ENCODE assay signal across 12 cellular contexts in genomic region chr15:58329781-58330467, GRCh38.
A peak's percentile ranks its signal among the peaks of the same experiment; 100 is the strongest.
DNase-seq lines count a peak whose midpoint lies in the region; TF ChIP-seq lines count a peak whose summit lies in the region.
"Had no signal": no experiment of that assay in that cellular context is flagged by ENCODE, and none has a peak within 500 bp of the region (broad histone marks: within the 10 kb centered on the region; RNA-seq: fewer than 3 reads in every experiment).

No MANE protein-coding gene starts in this region.

- no peak for TF ChIP-seq CTCF in fibroblast of lung (conservative IDR thresholded peaks at IDR 0.05 in 1 of 2, IDR thresholded peaks at IDR 0.05 in 1 of 2; ENCODE audit: low read depth in 1 of 2, low read length in 2 of 2)

- H2BK15ac ChIP-seq in neuronal stem cell (ENCODE audit: low read length), result no peak overlapping the region

- H3K27me3 ChIP-seq in BLaER1 treated with 17β-estradiol and CSF1 and Interleukin-3, amounts not matched to agents 10 nM and 100 nM, result no peaks in the 10 kb centered on the region
- H3K27me3 ChIP-seq in fibroblast of lung (ENCODE audit: control insufficient read depth, insufficient read depth, low read length) (no peaks in the 10 kb centered on the region), neuronal stem cell (ENCODE audit: control insufficient read depth in 3 of 3, insufficient read depth in 3 of 3, low read depth in 1 of 3, low read length in 3 of 3) (no peaks in the 10 kb centered on the region)
- H3K27me3 ChIP-seq: foreskin keratinocyte had no signal

- H4K8ac ChIP-seq in neuronal stem cell (ENCODE audit: low read depth, low read length), result no peak overlapping the region

- H3K79me2 ChIP-seq in fibroblast of lung (ENCODE audit: control insufficient read depth, insufficient read depth, low read length), result no peaks in the 10 kb centered on the region

- H2BK120ac ChIP-seq in neuronal stem cell (ENCODE audit: low read depth, low read length), result no peak overlapping the region

- H3K4me2 ChIP-seq in BLaER1 treated with 17β-estradiol and CSF1 and Interleukin-3, amounts not matched to agents 10 nM and 100 nM, result peak overlapping the region; percentile 89 to 97 (median 94)
- peak overlapping the region; percentile 11 for H3K4me2 ChIP-seq in fibroblast of lung (ENCODE audit: extremely low read depth, insufficient read depth, low read length)
- H3K4me2 ChIP-seq in neuronal stem cell (ENCODE audit: insufficient read depth, low read length, poor library complexity, severe bottlenecking), result no peak overlapping the region

- H3K4me3 ChIP-seq in BLaER1 treated with 17β-estradiol and CSF1 and Interleukin-3, amounts not matched to agents 10 nM and 100 nM, result peak overlapping the region in 3 of 10 experiments; percentile 42 to 61 (median 50); a peak in 3 of 20 replicates
- H3K4me3 ChIP-seq in fibroblast of lung (replicated peaks in 1 of 4; ENCODE audit: control extremely low read depth in 1 of 4, insufficient read depth in 1 of 4, low read depth in 3 of 4, low read length in 4 of 4), result no peak overlapping the region
- no peak overlapping the region for H3K4me3 ChIP-seq in neuronal stem cell (ENCODE audit: low read length in 2 of 2)

- no peaks in the 10 kb centered on the region for H3K79me1 ChIP-seq in neuronal stem cell (ENCODE audit: low read depth, low read length)

- H2BK5ac ChIP-seq in neuronal stem cell (ENCODE audit: low read length), result no peak overlapping the region

- H2AFZ ChIP-seq in fibroblast of lung (ENCODE audit: low read length) (no peak overlapping the region), neuronal stem cell (ENCODE audit: low read length) (peak overlapping the region; percentile 77)

- H3K23ac ChIP-seq in neuronal stem cell (ENCODE audit: low read depth, low read length, poor library complexity), result no peak overlapping the region

- peaks cover 8 to 23% (median 16%) of the 10 kb centered on the region in 11 experiments for H3K9me3 ChIP-seq in BLaER1 treated with 17β-estradiol and CSF1 and Interleukin-3, amounts not matched to agents 10 nM and 100 nM (replicated peaks in 1 of 11)
- H3K9me3 ChIP-seq in fibroblast of lung (ENCODE audit: control insufficient read depth, insufficient read depth, low read depth, low read length) (no peaks in the 10 kb centered on the region), neuronal stem cell (replicated peaks in 1 of 2; ENCODE audit: control insufficient read depth in 2 of 2, insufficient read depth in 1 of 2, low read depth in 1 of 2, low read length in 2 of 2) (peaks cover 4 to 15% of the 10 kb centered on the region in 2 donors)

- DNase-seq in NCI-H510A treated with DMSO at 0.1 percent for 48 hours (lab: John Stamatoyannopoulos, UW), result peak; percentile 63
- DNase-seq in fibroblast of lung (ENCODE audit: low read depth in 2 of 2), result peak in 1 of 2 donors; percentile 27
- DNase-seq in neuronal stem cell (ENCODE audit: low spot score), result no peak
- no peak for DNase-seq in NCI-H2081 treated with DMSO at 0.1 percent for 48 hours (lab: John Stamatoyannopoulos, UW)
- DNase-seq in activated CD4-positive, CD25-positive, alpha-beta regulatory T cell (lab: John Stamatoyannopoulos, UW), result no peak
- DNase-seq in cerebellar cortex (ENCODE audit: low spot score), result no peak
- DNase-seq in SKM-1 treated with dmso at 0.1 percent for 144 hours (lab: John Stamatoyannopoulos, UW; ENCODE audit: unreplicated experiment), result no peak
- DNase-seq: activated naive CD4-positive, alpha-beta T cell treated with anti-CD3 and anti-CD28 coated beads, Interleukin-2, amount 50 U/mL, for 16 hours; foreskin keratinocyte; HFFc6; NCI-H748 treated with DMSO at 0.1 percent for 48 hours had no signal

- peaks cover 40 to 72% (median 47%) of the 10 kb centered on the region in 10 experiments for H3K4me1 ChIP-seq in BLaER1 treated with 17β-estradiol and CSF1 and Interleukin-3, amounts not matched to agents 10 nM and 100 nM
- peaks cover 24% of the 10 kb centered on the region for H3K4me1 ChIP-seq in fibroblast of lung (ENCODE audit: control insufficient read depth, extremely low read depth, insufficient read depth, low read length)
- H3K4me1 ChIP-seq in neuronal stem cell (ENCODE audit: control insufficient read depth in 2 of 2, insufficient read depth in 1 of 2, low read depth in 1 of 2, low read length in 2 of 2), result peaks cover 21% of the 10 kb centered on the region in 2 donors

- no peak overlapping the region for H3K18ac ChIP-seq in neuronal stem cell (ENCODE audit: low read length)

- H3K27ac ChIP-seq in BLaER1 treated with 17β-estradiol and CSF1 and Interleukin-3, amounts not matched to agents 10 nM and 100 nM, result peak overlapping the region; percentile 81 to 98 (median 91)
- H3K27ac ChIP-seq in fibroblast of lung (ENCODE audit: insufficient read depth, low read length) (peak overlapping the region; percentile 51), neuronal stem cell (replicated peaks; ENCODE audit: low read length) (no peak overlapping the region)
- H3K27ac ChIP-seq: foreskin keratinocyte had no signal

- no peak overlapping the region for H3K14ac ChIP-seq in neuronal stem cell (ENCODE audit: low read length)

- H2BK12ac ChIP-seq in neuronal stem cell (ENCODE audit: low read length), result no peak overlapping the region

- H3K4ac ChIP-seq in neuronal stem cell (ENCODE audit: low read length), result no peak overlapping the region

- H2AK5ac ChIP-seq in neuronal stem cell (ENCODE audit: low read depth, low read length), result no peak overlapping the region

- H4K20me1 ChIP-seq in BLaER1 treated with 17β-estradiol and CSF1 and Interleukin-3, amounts not matched to agents 10 nM and 100 nM, result no peaks in the 10 kb centered on the region
- no peaks in the 10 kb centered on the region for H4K20me1 ChIP-seq in fibroblast of lung (ENCODE audit: control insufficient read depth, extremely low read depth, insufficient read depth, low read length)

- peaks cover 0 to 3% (median 0%) of the 10 kb centered on the region in 11 experiments; a peak in 1 of 22 replicates for H3K36me3 ChIP-seq in BLaER1 treated with 17β-estradiol and CSF1 and Interleukin-3, amounts not matched to agents 10 nM and 100 nM
- H3K36me3 ChIP-seq in fibroblast of lung (ENCODE audit: control insufficient read depth, insufficient read depth, low read length), result no peaks in the 10 kb centered on the region
- no peaks in the 10 kb centered on the region for H3K36me3 ChIP-seq in neuronal stem cell (replicated peaks in 1 of 2; ENCODE audit: control insufficient read depth in 2 of 2, insufficient read depth in 2 of 2, low read length in 2 of 2)

- peak overlapping the region; percentile 72 to 86 (median 79); a peak in 20 of 22 replicates for H3K9ac ChIP-seq in BLaER1 treated with 17β-estradiol and CSF1 and Interleukin-3, amounts not matched to agents 10 nM and 100 nM
- H3K9ac ChIP-seq in fibroblast of lung (ENCODE audit: insufficient read depth, low read length) (no peak overlapping the region), neuronal stem cell (ENCODE audit: low read depth, low read length, poor library complexity) (no peak overlapping the region)

- no peak overlapping the region for H4K91ac ChIP-seq in neuronal stem cell (ENCODE audit: low read depth, low read length, poor library complexity)

- no CpG with 5 or more reads among the region's 9 CpGs for WGBS in neuronal stem cell (ENCODE audit: extremely low coverage in 2 of 2, insufficient read length in 2 of 2, insufficient replicate concordance in 1 of 2), 2 donors

Comparison
In these comparisons a context has a peak if more than half of its experiments do, and no peak if none do; other contexts are left out.
1. H3K9ac ChIP-seq: peak in BLaER1 treated with 17β-estradiol and CSF1 and Interleukin-3, amounts not matched to agents 10 nM and 100 nM (11 of 11); none in fibroblast of lung (single experiment) and neuronal stem cell (single experiment).